ENCODE assay signal across 10 cellular contexts in the genomic region with DNA sequence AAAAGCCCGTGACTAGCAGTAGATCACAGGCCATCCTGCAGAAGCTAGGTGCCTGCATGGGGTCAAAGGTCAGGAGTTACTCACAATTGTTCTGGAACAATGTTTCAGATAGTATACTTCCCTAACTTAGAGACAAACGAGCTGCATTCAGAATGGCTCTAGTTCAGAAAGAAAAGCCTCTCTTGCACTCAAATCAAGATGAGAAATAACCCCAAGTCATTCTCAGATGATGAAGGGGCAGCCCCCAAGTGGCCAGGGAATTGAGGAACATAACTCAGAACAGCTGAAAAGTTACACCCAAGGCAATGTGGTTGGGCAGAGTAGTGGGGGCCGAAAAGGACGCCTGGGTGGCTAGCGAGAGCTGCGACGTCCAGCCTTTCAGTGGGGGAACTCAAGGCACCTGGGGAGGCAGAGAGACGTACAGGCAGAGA. TPM values are rescaled to one million over a fixed set of nuclear protein-coding genes. Genes with fewer than 3 reads are reported as not detected.
DNase-seq lines count a peak whose midpoint lies in the region; ATAC-seq and TF ChIP-seq lines count a peak whose summit lies in the region.
"Had no signal": no experiment of that assay in that cellular context is flagged by ENCODE, and none has a peak within 500 bp of the region (broad histone marks: within the 10 kb centered on the region; RNA-seq: fewer than 3 reads in every experiment).

No MANE protein-coding gene starts in this region.

- H3K4me1 ChIP-seq in MM.1S (ENCODE audit: low read length) (peaks cover 47% of the 10 kb centered on the region), mesodermal cell (ENCODE audit: control insufficient read depth, insufficient read depth, low read length, poor library complexity, severe bottlenecking) (peaks cover 67% of the 10 kb centered on the region), vagina (peaks cover 72% of the 10 kb centered on the region)

- ATAC-seq in GM18867 (IDR thresholded peaks at IDR 0.05; ENCODE audit: unreplicated experiment) (peak; percentile 53), GM21786 (IDR thresholded peaks at IDR 0.05; ENCODE audit: unreplicated experiment) (peak; percentile 61), GM18519 (IDR thresholded peaks at IDR 0.05; ENCODE audit: low FRiP score, unreplicated experiment) (no peak), GM21360 (IDR thresholded peaks at IDR 0.05; ENCODE audit: unreplicated experiment) (no peak)

- H3K4me2 ChIP-seq in MM.1S (ENCODE audit: low read depth, low read length) = peak overlapping the region; percentile 61; the same call in 1 of the 2 replicates

- no peak for DNase-seq in MM.1S
- no peak for DNase-seq in ACHN
- no peak for DNase-seq in vagina (ENCODE audit: extremely low spot score in 2 of 2)
- DNase-seq: activated CD4-positive, alpha-beta T cell treated with anti-CD3 and anti-CD28 coated beads for 48 hours; HFFc6 had no signal

- no peak for TF ChIP-seq CTCF in MM.1S (IDR thresholded peaks at IDR 0.05; ENCODE audit: low read length)
- no peak for TF ChIP-seq CTCF in vagina (IDR thresholded peaks at IDR 0.05)

- no peaks in the 10 kb centered on the region for H3K36me3 ChIP-seq in MM.1S (replicated peaks; ENCODE audit: insufficient read depth, low read length)
- H3K36me3 ChIP-seq in mesodermal cell (ENCODE audit: control insufficient read depth, insufficient read depth, low read length) = peaks cover 10% of the 10 kb centered on the region
- H3K36me3 ChIP-seq in vagina = no peaks in the 10 kb centered on the region

- H3F3A ChIP-seq in MM.1S (ENCODE audit: insufficient read depth, low read length) = peaks cover 37% of the 10 kb centered on the region

- H3K4me3 ChIP-seq in MM.1S (ENCODE audit: low read length) (no peak overlapping the region), mesodermal cell (ENCODE audit: extremely low read depth, insufficient read depth, low read length, poor library complexity, severe bottlenecking) (no peak overlapping the region), vagina (no peak overlapping the region)

- H4K20me1 ChIP-seq in MM.1S (ENCODE audit: insufficient read depth, low read length) = no peaks in the 10 kb centered on the region

- intact Hi-C loops in vagina (cut with DNase I) = no loop called here

- no peak for TF ChIP-seq POLR2A in vagina (IDR thresholded peaks at IDR 0.05)

- no peak overlapping the region for H3K9ac ChIP-seq in MM.1S (ENCODE audit: low read length)

- H3K79me2 ChIP-seq in MM.1S (ENCODE audit: low read length) = no peaks in the 10 kb centered on the region

- H3K9me3 ChIP-seq in MM.1S (replicated peaks; ENCODE audit: insufficient read depth, low read length) (no peaks in the 10 kb centered on the region), mesodermal cell (ENCODE audit: control insufficient read depth, low read length) (no peaks in the 10 kb centered on the region), vagina (no peaks in the 10 kb centered on the region)

- H3K27ac ChIP-seq in MM.1S (ENCODE audit: low read length) (peak overlapping the region; percentile 77; the same call in 1 of the 2 replicates), mesodermal cell (ENCODE audit: low read depth, low read length, severe bottlenecking) (peak overlapping the region; percentile 20), vagina (no peak overlapping the region)

- 74 to 83% methylated on average over 8 of the region's 8 CpGs for WGBS in mesodermal cell (ENCODE audit: insufficient coverage in 2 of 2), 2 experiments

- H3K27me3 ChIP-seq in MM.1S (replicated peaks; ENCODE audit: insufficient read depth, low read length) (no peaks in the 10 kb centered on the region), vagina (no peaks in the 10 kb centered on the region)

- H3K9me2 ChIP-seq in MM.1S (replicated peaks; ENCODE audit: insufficient read depth, low read length) = no peaks in the 10 kb centered on the region

- in situ Hi-C loops in ACHN (cut with HindIII; ENCODE audit: low pct_ligation_motif_present, low pct_unique_long_range_greater_than_20kb, low sequenced_read_pairs) = no loop called here

- peak overlapping the region; percentile 32; the same call in 1 of the 2 replicates for H2AFZ ChIP-seq in MM.1S (ENCODE audit: low read length)

RNA-seq across cellular contexts. Expression of a gene that starts 27.8 kb away (rescaled TPM):
- 145 TPM for polyA plus RNA-seq in mesodermal cell (2013, experiment 1 of 2)
- polyA plus RNA-seq in mesodermal cell (2013, experiment 2 of 2) = 124 TPM
- total RNA-seq in vagina = 130 TPM

Comparison
In these comparisons a context has a peak if more than half of its experiments do, and no peak if none do; other contexts are left out.
1. ATAC-seq: peak in GM18867 (single experiment) and GM21786 (single experiment); none in GM18519 (single experiment) and GM21360 (single experiment).